In the genomic region with DNA sequence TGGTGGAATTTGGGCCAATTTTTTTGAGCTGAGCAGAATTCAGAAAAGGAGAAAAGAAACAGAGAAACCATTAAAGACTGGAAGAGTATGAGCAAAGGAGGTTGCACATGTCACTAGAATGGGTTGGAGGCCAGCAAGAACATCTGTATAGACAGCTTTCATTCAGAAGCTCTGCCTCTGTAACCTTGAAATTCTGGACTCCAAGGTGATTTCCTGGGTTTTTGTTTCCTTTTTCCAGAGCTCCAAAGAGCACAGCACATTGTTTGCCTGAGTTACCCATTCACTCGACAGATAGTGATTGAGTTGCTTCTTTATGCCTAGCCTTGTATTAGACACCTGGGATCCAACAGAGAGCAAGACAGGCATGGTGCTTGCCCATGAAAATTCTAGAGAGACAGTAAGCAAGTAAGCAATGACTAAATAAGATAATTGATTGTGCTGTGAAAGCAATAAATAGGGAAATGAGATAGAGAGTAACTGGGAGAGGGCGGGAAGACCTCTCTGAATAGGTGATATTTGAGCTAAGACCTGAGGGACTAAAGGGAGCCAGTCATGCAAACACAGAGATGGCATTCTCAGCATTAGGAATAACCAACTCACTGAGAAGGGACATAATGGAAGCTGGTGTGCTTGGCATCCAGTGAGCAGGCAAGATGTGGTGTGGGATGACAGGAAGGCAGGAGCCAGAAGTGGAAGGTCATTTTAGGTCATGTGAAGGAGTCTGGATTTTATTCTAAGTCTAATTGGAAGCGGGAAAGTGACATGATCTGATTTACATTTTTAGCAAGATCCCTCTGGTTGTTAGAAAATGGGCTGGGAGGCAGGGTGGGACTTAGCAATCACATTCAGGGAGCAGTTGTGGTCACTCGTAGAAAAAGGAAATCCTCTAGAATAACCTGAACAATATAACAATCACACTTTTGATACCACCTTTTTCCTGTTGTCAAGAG, we compare ENCODE assay signal across 1 cellular context.
A peak's percentile ranks its signal among the peaks of the same experiment; 100 is the strongest.
TF ChIP-seq lines count a peak whose summit lies in the region.

No MANE protein-coding gene starts in this region.

TF ChIP-seq in HepG2, 621 proteins besides CTCF, POLR2A, EP300 and RAD21 (continued from another document and continues in another):
- TF ChIP-seq, protein P1, sequence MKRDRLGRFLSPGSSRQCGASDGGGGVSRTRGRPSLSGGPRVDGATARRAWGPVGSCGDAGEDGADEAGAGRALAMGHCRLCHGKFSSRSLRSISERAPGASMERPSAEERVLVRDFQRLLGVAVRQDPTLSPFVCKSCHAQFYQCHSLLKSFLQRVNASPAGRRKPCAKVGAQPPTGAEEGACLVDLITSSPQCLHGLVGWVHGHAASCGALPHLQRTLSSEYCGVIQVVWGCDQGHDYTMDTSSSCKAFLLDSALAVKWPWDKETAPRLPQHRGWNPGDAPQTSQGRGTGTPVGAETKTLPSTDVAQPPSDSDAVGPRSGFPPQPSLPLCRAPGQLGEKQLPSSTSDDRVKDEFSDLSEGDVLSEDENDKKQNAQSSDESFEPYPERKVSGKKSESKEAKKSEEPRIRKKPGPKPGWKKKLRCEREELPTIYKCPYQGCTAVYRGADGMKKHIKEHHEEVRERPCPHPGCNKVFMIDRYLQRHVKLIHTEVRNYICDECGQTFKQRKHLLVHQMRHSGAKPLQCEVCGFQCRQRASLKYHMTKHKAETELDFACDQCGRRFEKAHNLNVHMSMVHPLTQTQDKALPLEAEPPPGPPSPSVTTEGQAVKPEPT (CRISPR knock-in tag; IDR thresholded peaks at IDR 0.05; ENCODE audit: low read depth): no peak
- TF ChIP-seq ZNF670 (CRISPR knock-in tag; IDR thresholded peaks at IDR 0.05; ENCODE audit: borderline replicate concordance): no peak
- no peak for TF ChIP-seq ZNF546 (CRISPR knock-in tag; conservative IDR thresholded peaks at IDR 0.05)
- TF ChIP-seq ZNF557 (CRISPR knock-in tag; IDR thresholded peaks at IDR 0.05): no peak
- no peak for TF ChIP-seq ARID2 (CRISPR knock-in tag; IDR thresholded peaks at IDR 0.05; ENCODE audit: borderline replicate concordance)
- no peak for TF ChIP-seq HMGA1 (CRISPR knock-in tag; conservative IDR thresholded peaks at IDR 0.05)
- TF ChIP-seq SALL2 (CRISPR knock-in tag; IDR thresholded peaks at IDR 0.05): peak; percentile 74; the same call in 1 of the 2 replicates
- TF ChIP-seq ZSCAN29 (CRISPR knock-in tag; conservative IDR thresholded peaks at IDR 0.05): peak; percentile 90
- peak; percentile 87 for TF ChIP-seq ELF3 (CRISPR knock-in tag; IDR thresholded peaks at IDR 0.05)
- TF ChIP-seq MAF1 (CRISPR knock-in tag; IDR thresholded peaks at IDR 0.05; ENCODE audit: borderline replicate concordance): no peak
- TF ChIP-seq, protein P2, sequence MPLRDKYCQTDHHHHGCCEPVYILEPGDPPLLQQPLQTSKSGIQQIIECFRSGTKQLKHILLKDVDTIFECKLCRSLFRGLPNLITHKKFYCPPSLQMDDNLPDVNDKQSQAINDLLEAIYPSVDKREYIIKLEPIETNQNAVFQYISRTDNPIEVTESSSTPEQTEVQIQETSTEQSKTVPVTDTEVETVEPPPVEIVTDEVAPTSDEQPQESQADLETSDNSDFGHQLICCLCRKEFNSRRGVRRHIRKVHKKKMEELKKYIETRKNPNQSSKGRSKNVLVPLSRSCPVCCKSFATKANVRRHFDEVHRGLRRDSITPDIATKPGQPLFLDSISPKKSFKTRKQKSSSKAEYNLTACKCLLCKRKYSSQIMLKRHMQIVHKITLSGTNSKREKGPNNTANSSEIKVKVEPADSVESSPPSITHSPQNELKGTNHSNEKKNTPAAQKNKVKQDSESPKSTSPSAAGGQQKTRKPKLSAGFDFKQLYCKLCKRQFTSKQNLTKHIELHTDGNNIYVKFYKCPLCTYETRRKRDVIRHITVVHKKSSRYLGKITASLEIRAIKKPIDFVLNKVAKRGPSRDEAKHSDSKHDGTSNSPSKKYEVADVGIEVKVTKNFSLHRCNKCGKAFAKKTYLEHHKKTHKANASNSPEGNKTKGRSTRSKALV (CRISPR knock-in tag; IDR thresholded peaks at IDR 0.05): 0 out of 2 replicates have a peak, but pooled peaks have one; percentile 27
- no peak for TF ChIP-seq CEBPB (IDR thresholded peaks at IDR 0.05; ENCODE audit: borderline replicate concordance, low read depth, low read length)
- TF ChIP-seq SP140L (CRISPR knock-in tag; IDR thresholded peaks at IDR 0.05; ENCODE audit: borderline replicate concordance): no peak; the same call in 1 of the 2 replicates
- TF ChIP-seq, protein P3, sequence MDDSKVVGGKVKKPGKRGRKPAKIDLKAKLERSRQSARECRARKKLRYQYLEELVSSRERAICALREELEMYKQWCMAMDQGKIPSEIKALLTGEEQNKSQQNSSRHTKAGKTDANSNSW (CRISPR knock-in tag; IDR thresholded peaks at IDR 0.05; ENCODE audit: borderline replicate concordance): no peak
- TF ChIP-seq, protein P4, sequence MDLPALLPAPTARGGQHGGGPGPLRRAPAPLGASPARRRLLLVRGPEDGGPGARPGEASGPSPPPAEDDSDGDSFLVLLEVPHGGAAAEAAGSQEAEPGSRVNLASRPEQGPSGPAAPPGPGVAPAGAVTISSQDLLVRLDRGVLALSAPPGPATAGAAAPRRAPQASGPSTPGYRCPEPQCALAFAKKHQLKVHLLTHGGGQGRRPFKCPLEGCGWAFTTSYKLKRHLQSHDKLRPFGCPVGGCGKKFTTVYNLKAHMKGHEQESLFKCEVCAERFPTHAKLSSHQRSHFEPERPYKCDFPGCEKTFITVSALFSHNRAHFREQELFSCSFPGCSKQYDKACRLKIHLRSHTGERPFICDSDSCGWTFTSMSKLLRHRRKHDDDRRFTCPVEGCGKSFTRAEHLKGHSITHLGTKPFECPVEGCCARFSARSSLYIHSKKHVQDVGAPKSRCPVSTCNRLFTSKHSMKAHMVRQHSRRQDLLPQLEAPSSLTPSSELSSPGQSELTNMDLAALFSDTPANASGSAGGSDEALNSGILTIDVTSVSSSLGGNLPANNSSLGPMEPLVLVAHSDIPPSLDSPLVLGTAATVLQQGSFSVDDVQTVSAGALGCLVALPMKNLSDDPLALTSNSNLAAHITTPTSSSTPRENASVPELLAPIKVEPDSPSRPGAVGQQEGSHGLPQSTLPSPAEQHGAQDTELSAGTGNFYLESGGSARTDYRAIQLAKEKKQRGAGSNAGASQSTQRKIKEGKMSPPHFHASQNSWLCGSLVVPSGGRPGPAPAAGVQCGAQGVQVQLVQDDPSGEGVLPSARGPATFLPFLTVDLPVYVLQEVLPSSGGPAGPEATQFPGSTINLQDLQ (CRISPR knock-in tag; IDR thresholded peaks at IDR 0.05): no peak
- no peak for TF ChIP-seq ZNF766 (CRISPR knock-in tag; IDR thresholded peaks at IDR 0.05; ENCODE audit: borderline replicate concordance)
- TF ChIP-seq RELA (CRISPR knock-in tag; IDR thresholded peaks at IDR 0.05): no peak
- TF ChIP-seq, protein P5, sequence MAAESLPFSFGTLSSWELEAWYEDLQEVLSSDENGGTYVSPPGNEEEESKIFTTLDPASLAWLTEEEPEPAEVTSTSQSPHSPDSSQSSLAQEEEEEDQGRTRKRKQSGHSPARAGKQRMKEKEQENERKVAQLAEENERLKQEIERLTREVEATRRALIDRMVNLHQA (CRISPR knock-in tag; IDR thresholded peaks at IDR 0.05): no peak
- no peak for TF ChIP-seq ATM (IDR thresholded peaks at IDR 0.05; ENCODE audit: borderline replicate concordance)
- TF ChIP-seq RXRA (CRISPR knock-in tag; IDR thresholded peaks at IDR 0.05): no peak; the same call in 1 of the 2 replicates
- no peak for TF ChIP-seq SRSF9 (IDR thresholded peaks at IDR 0.05; ENCODE audit: borderline replicate concordance, insufficient read depth, low read depth, low read length, poor library complexity, severe bottlenecking)
- TF ChIP-seq, protein P6, sequence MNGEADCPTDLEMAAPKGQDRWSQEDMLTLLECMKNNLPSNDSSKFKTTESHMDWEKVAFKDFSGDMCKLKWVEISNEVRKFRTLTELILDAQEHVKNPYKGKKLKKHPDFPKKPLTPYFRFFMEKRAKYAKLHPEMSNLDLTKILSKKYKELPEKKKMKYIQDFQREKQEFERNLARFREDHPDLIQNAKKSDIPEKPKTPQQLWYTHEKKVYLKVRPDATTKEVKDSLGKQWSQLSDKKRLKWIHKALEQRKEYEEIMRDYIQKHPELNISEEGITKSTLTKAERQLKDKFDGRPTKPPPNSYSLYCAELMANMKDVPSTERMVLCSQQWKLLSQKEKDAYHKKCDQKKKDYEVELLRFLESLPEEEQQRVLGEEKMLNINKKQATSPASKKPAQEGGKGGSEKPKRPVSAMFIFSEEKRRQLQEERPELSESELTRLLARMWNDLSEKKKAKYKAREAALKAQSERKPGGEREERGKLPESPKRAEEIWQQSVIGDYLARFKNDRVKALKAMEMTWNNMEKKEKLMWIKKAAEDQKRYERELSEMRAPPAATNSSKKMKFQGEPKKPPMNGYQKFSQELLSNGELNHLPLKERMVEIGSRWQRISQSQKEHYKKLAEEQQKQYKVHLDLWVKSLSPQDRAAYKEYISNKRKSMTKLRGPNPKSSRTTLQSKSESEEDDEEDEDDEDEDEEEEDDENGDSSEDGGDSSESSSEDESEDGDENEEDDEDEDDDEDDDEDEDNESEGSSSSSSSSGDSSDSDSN (CRISPR knock-in tag; IDR thresholded peaks at IDR 0.05): no peak
- no peak for TF ChIP-seq SMARCC2 (IDR thresholded peaks at IDR 0.05)
- no peak for TF ChIP-seq MTF1 (CRISPR knock-in tag; IDR thresholded peaks at IDR 0.05)
- TF ChIP-seq PRMT3 (CRISPR knock-in tag; IDR thresholded peaks at IDR 0.05; ENCODE audit: borderline replicate concordance, low read depth): no peak
- TF ChIP-seq SNAI1 (CRISPR knock-in tag; IDR thresholded peaks at IDR 0.05; ENCODE audit: borderline replicate concordance): no peak; the same call in 1 of the 2 replicates
- TF ChIP-seq, protein P7, sequence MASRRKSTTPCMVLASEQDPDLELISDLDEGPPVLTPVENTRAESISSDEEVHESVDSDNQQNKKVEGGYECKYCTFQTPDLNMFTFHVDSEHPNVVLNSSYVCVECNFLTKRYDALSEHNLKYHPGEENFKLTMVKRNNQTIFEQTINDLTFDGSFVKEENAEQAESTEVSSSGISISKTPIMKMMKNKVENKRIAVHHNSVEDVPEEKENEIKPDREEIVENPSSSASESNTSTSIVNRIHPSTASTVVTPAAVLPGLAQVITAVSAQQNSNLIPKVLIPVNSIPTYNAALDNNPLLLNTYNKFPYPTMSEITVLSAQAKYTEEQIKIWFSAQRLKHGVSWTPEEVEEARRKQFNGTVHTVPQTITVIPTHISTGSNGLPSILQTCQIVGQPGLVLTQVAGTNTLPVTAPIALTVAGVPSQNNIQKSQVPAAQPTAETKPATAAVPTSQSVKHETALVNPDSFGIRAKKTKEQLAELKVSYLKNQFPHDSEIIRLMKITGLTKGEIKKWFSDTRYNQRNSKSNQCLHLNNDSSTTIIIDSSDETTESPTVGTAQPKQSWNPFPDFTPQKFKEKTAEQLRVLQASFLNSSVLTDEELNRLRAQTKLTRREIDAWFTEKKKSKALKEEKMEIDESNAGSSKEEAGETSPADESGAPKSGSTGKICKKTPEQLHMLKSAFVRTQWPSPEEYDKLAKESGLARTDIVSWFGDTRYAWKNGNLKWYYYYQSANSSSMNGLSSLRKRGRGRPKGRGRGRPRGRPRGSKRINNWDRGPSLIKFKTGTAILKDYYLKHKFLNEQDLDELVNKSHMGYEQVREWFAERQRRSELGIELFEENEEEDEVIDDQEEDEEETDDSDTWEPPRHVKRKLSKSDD (CRISPR knock-in tag; IDR thresholded peaks at IDR 0.05; ENCODE audit: low read depth): no peak
- no peak for TF ChIP-seq SP5 (CRISPR knock-in tag; IDR thresholded peaks at IDR 0.05; ENCODE audit: borderline replicate concordance, low read depth)
- no peak for TF ChIP-seq ZSCAN22 (CRISPR knock-in tag; IDR thresholded peaks at IDR 0.05)
- no peak for TF ChIP-seq ARNT2 (CRISPR knock-in tag; IDR thresholded peaks at IDR 0.05; ENCODE audit: low read depth)
- TF ChIP-seq, protein P8, sequence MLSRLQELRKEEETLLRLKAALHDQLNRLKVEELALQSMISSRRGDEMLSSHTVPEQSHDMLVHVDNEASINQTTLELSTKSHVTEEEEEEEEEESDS (CRISPR knock-in tag; IDR thresholded peaks at IDR 0.05; ENCODE audit: borderline replicate concordance): no peak
- TF ChIP-seq ELF1 (CRISPR knock-in tag; IDR thresholded peaks at IDR 0.05): no peak
- peak; percentile 26; the same call in 1 of the 2 replicates for TF ChIP-seq MYC (CRISPR knock-in tag; IDR thresholded peaks at IDR 0.05; ENCODE audit: borderline replicate concordance)
- TF ChIP-seq, protein P9, sequence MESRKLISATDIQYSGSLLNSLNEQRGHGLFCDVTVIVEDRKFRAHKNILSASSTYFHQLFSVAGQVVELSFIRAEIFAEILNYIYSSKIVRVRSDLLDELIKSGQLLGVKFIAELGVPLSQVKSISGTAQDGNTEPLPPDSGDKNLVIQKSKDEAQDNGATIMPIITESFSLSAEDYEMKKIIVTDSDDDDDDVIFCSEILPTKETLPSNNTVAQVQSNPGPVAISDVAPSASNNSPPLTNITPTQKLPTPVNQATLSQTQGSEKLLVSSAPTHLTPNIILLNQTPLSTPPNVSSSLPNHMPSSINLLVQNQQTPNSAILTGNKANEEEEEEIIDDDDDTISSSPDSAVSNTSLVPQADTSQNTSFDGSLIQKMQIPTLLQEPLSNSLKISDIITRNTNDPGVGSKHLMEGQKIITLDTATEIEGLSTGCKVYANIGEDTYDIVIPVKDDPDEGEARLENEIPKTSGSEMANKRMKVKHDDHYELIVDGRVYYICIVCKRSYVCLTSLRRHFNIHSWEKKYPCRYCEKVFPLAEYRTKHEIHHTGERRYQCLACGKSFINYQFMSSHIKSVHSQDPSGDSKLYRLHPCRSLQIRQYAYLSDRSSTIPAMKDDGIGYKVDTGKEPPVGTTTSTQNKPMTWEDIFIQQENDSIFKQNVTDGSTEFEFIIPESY (CRISPR knock-in tag; IDR thresholded peaks at IDR 0.05): no peak
- TF ChIP-seq ZNF326 (CRISPR knock-in tag; IDR thresholded peaks at IDR 0.05; ENCODE audit: borderline replicate concordance): no peak
- TF ChIP-seq, protein P10, sequence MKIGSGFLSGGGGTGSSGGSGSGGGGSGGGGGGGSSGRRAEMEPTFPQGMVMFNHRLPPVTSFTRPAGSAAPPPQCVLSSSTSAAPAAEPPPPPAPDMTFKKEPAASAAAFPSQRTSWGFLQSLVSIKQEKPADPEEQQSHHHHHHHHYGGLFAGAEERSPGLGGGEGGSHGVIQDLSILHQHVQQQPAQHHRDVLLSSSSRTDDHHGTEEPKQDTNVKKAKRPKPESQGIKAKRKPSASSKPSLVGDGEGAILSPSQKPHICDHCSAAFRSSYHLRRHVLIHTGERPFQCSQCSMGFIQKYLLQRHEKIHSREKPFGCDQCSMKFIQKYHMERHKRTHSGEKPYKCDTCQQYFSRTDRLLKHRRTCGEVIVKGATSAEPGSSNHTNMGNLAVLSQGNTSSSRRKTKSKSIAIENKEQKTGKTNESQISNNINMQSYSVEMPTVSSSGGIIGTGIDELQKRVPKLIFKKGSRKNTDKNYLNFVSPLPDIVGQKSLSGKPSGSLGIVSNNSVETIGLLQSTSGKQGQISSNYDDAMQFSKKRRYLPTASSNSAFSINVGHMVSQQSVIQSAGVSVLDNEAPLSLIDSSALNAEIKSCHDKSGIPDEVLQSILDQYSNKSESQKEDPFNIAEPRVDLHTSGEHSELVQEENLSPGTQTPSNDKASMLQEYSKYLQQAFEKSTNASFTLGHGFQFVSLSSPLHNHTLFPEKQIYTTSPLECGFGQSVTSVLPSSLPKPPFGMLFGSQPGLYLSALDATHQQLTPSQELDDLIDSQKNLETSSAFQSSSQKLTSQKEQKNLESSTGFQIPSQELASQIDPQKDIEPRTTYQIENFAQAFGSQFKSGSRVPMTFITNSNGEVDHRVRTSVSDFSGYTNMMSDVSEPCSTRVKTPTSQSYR (CRISPR knock-in tag; IDR thresholded peaks at IDR 0.05; ENCODE audit: borderline replicate concordance): no peak
- TF ChIP-seq ZNF501 (CRISPR knock-in tag; IDR thresholded peaks at IDR 0.05): 0 out of 2 replicates have a peak, but pooled peaks have one; percentile 30
- TF ChIP-seq IKZF1 (IDR thresholded peaks at IDR 0.05): no peak
- TF ChIP-seq ZNF383 (CRISPR knock-in tag; IDR thresholded peaks at IDR 0.05; ENCODE audit: borderline replicate concordance): no peak
- peak; percentile 38 for TF ChIP-seq FOXA3 (CRISPR knock-in tag; IDR thresholded peaks at IDR 0.05)
- TF ChIP-seq MXD4 (CRISPR knock-in tag; IDR thresholded peaks at IDR 0.05): no peak
